ENCODE assay signal across 22 cellular contexts in genomic region chr13:114095486-114095885, GRCh38. TPM values are rescaled to one million over a fixed set of nuclear protein-coding genes. Genes with fewer than 3 reads are reported as not detected.
DNase-seq lines count a peak whose midpoint lies in the region; ATAC-seq, FAIRE-seq and TF ChIP-seq lines count a peak whose summit lies in the region.
"Had no signal": no experiment of that assay in that cellular context is flagged by ENCODE, and none has a peak within 500 bp of the region (broad histone marks: within the 10 kb centered on the region; RNA-seq: fewer than 3 reads in every experiment).

No MANE protein-coding gene starts in this region.

- H3K27me3 ChIP-seq in CD8-positive, alpha-beta T cell (ENCODE audit: insufficient read depth, low read length) = no peaks in the 10 kb centered on the region
- H3K27me3 ChIP-seq: body of pancreas, MG63 had no signal

- no peak for FAIRE-seq in urothelium cell line (lab: Jason Lieb, UNC)
- FAIRE-seq: keratinocyte had no signal

- CTCF ChIA-PET in CD8-positive, alpha-beta T cell (lab: Charles Lee) = interaction anchor here (0.7 to 3.3 kb wide), 2 partner anchors 15 to 131 kb away, joined by 3 to 17 read pairs; no protein-coding TSS in a partner anchor

- H3K27me3 Mint-ChIP-seq in activated T-cell treated with anti-CD3 and anti-CD28 coated beads, Interleukin-2, amount 50 U/mL, for 24 hours = no peaks in the 10 kb centered on the region
- no peaks in the 10 kb centered on the region for H3K27me3 Mint-ChIP-seq in CD8-positive, alpha-beta T cell (ENCODE audit: low read depth)
- no peaks in the 10 kb centered on the region for H3K27me3 Mint-ChIP-seq in activated naive CD8-positive, alpha-beta T cell treated with anti-CD3 and anti-CD28 coated beads for 36 hours
- no peaks in the 10 kb centered on the region for H3K27me3 Mint-ChIP-seq in stimulated activated memory B cell treated with anti-CD40 and anti-IgM and Interleukin-4, amounts not matched to agents 10 μg/mL and 1 μg/mL and 100 μg/mL, for 72 hours
- H3K27me3 Mint-ChIP-seq: dendritic cell treated with granulocyte-macrophage colony-stimulating factor and Interleukin-4, amounts not matched to agents 40 ng/mL and 50 ng/mL, for 4 days had no signal

- TF ChIP-seq CTCF in CD8-positive, alpha-beta T cell (IDR thresholded peaks at IDR 0.05) = no peak
- no peak for TF ChIP-seq CTCF in omental fat pad (IDR thresholded peaks at IDR 0.05)

- H3K9me3 Mint-ChIP-seq in activated T-cell treated with anti-CD3 and anti-CD28 coated beads, Interleukin-2, amount 50 U/mL, for 24 hours = peaks cover 28% of the 10 kb centered on the region
- peaks cover 22% of the 10 kb centered on the region for H3K9me3 Mint-ChIP-seq in CD8-positive, alpha-beta T cell
- peaks cover 31% of the 10 kb centered on the region for H3K9me3 Mint-ChIP-seq in activated naive CD8-positive, alpha-beta T cell treated with anti-CD3 and anti-CD28 coated beads for 36 hours
- H3K9me3 Mint-ChIP-seq in stimulated activated memory B cell treated with anti-CD40 and anti-IgM and Interleukin-4, amounts not matched to agents 10 μg/mL and 1 μg/mL and 100 μg/mL, for 72 hours = peaks cover 11% of the 10 kb centered on the region

- peaks cover 13% of the 10 kb centered on the region for H3K9me3 ChIP-seq in CD8-positive, alpha-beta T cell (ENCODE audit: low read length)

- ATAC-seq in CD8-positive, alpha-beta T cell = no peak
- ATAC-seq in omental fat pad (ENCODE audit: low FRiP score) = no peak
- ATAC-seq in stimulated activated memory B cell treated with anti-CD40 and anti-IgM and Interleukin-4, amounts not matched to agents 10 μg/mL and 1 μg/mL and 100 μg/mL, for 72 hours = no peak
- ATAC-seq: body of pancreas had no signal

- peaks cover 59% of the 10 kb centered on the region for H3K36me3 Mint-ChIP-seq in activated T-cell treated with anti-CD3 and anti-CD28 coated beads, Interleukin-2, amount 50 U/mL, for 24 hours (ENCODE audit: low read depth)
- peaks cover 68% of the 10 kb centered on the region for H3K36me3 Mint-ChIP-seq in CD8-positive, alpha-beta T cell
- peaks cover 44% of the 10 kb centered on the region for H3K36me3 Mint-ChIP-seq in activated naive CD8-positive, alpha-beta T cell treated with anti-CD3 and anti-CD28 coated beads for 36 hours
- H3K36me3 Mint-ChIP-seq in stimulated activated memory B cell treated with anti-CD40 and anti-IgM and Interleukin-4, amounts not matched to agents 10 μg/mL and 1 μg/mL and 100 μg/mL, for 72 hours = peaks cover 31% of the 10 kb centered on the region

- peaks cover 65% of the 10 kb centered on the region for H3K4me1 Mint-ChIP-seq in activated T-cell treated with anti-CD3 and anti-CD28 coated beads, Interleukin-2, amount 50 U/mL, for 24 hours (ENCODE audit: low read depth)
- H3K4me1 Mint-ChIP-seq in CD8-positive, alpha-beta T cell (ENCODE audit: low read depth) = peaks cover 82% of the 10 kb centered on the region
- H3K4me1 Mint-ChIP-seq in activated naive CD8-positive, alpha-beta T cell treated with anti-CD3 and anti-CD28 coated beads for 36 hours = peaks cover 50% of the 10 kb centered on the region
- peaks cover 60% of the 10 kb centered on the region for H3K4me1 Mint-ChIP-seq in stimulated activated memory B cell treated with anti-CD40 and anti-IgM and Interleukin-4, amounts not matched to agents 10 μg/mL and 1 μg/mL and 100 μg/mL, for 72 hours

- intact Hi-C loops in CD8-positive, alpha-beta T cell (cut with DNase I, micrococcal nuclease) = loop anchor here (2.0 to 10.0 kb wide), 2 partner anchors 17 to 51 kb away; no protein-coding TSS in a partner anchor

- DNase-seq in activated T-cell treated with anti-CD3 and anti-CD28 coated beads, Interleukin-2, amount 50 U/mL, for 24 hours = no peak
- DNase-seq in activated T-cell treated with anti-CD3 and anti-CD28 coated beads for 4 hours (no peak), omental fat pad (ENCODE audit: low spot score) (peak; percentile 16), urothelium cell line (ENCODE audit: low spot score) (no peak), DMS153 treated with DMSO at 0.1 percent for 48 hours (lab: John Stamatoyannopoulos, UW; ENCODE audit: unreplicated experiment) (no peak)
- no peak for DNase-seq in CD8-positive, alpha-beta T cell
- DNase-seq in activated naive CD8-positive, alpha-beta T cell treated with anti-CD3 and anti-CD28 coated beads for 36 hours = no peak
- DNase-seq: ACHN; activated CD4-positive, CD25-positive, alpha-beta regulatory T cell; activated naive CD4-positive, alpha-beta T cell treated with anti-CD3 and anti-CD28 coated beads, Interleukin-2, amount 50 U/mL, for 16 hours; MG63; NCI-H1694; NCI-H82; OCI-M1; stimulated activated CD4-positive, alpha-beta T cell treated with anti-CD3 and anti-CD28 coated beads, Interleukin-2, amount 100 ng/mL, for 24 hours; T-helper 9 cell had no signal

- H3K27ac ChIP-seq in CD8-positive, alpha-beta T cell (ENCODE audit: low read depth, low read length) = no peak overlapping the region
- H3K27ac ChIP-seq: body of pancreas, hepatocyte had no signal

- no peak overlapping the region for H3K4me3 Mint-ChIP-seq in activated T-cell treated with anti-CD3 and anti-CD28 coated beads, Interleukin-2, amount 50 U/mL, for 24 hours
- peak overlapping the region; percentile 0 for H3K4me3 Mint-ChIP-seq in CD8-positive, alpha-beta T cell
- H3K4me3 Mint-ChIP-seq in activated naive CD8-positive, alpha-beta T cell treated with anti-CD3 and anti-CD28 coated beads for 36 hours = no peak overlapping the region
- no peak overlapping the region for H3K4me3 Mint-ChIP-seq in stimulated activated memory B cell treated with anti-CD40 and anti-IgM and Interleukin-4, amounts not matched to agents 10 μg/mL and 1 μg/mL and 100 μg/mL, for 72 hours
- H3K4me3 Mint-ChIP-seq: dendritic cell treated with granulocyte-macrophage colony-stimulating factor and Interleukin-4, amounts not matched to agents 40 ng/mL and 50 ng/mL, for 4 days; nephron had no signal

- H3K27ac Mint-ChIP-seq in activated T-cell treated with anti-CD3 and anti-CD28 coated beads, Interleukin-2, amount 50 U/mL, for 24 hours = peak overlapping the region; percentile 85
- H3K27ac Mint-ChIP-seq in CD8-positive, alpha-beta T cell = peak overlapping the region; percentile 90
- H3K27ac Mint-ChIP-seq in activated naive CD8-positive, alpha-beta T cell treated with anti-CD3 and anti-CD28 coated beads for 36 hours = peak overlapping the region; percentile 70
- no peak overlapping the region for H3K27ac Mint-ChIP-seq in stimulated activated memory B cell treated with anti-CD40 and anti-IgM and Interleukin-4, amounts not matched to agents 10 μg/mL and 1 μg/mL and 100 μg/mL, for 72 hours
- H3K27ac Mint-ChIP-seq: dendritic cell treated with granulocyte-macrophage colony-stimulating factor and Interleukin-4, amounts not matched to agents 40 ng/mL and 50 ng/mL, for 4 days; nephron had no signal

- peaks cover 17% of the 10 kb centered on the region for H3K36me3 ChIP-seq in CD8-positive, alpha-beta T cell (ENCODE audit: insufficient read depth, low read length)

- H3K4me1 ChIP-seq in CD8-positive, alpha-beta T cell (ENCODE audit: insufficient read depth, low read length) = peaks cover 60% of the 10 kb centered on the region

- POLR2A ChIA-PET in CD8-positive, alpha-beta T cell (lab: Charles Lee) = interaction anchor here (1.2 kb wide), 1 partner anchor 11 kb away, joined by 3 read pairs; no protein-coding TSS in a partner anchor

- H3K4me3 ChIP-seq in CD8-positive, alpha-beta T cell (ENCODE audit: low read depth, low read length) = no peak overlapping the region
- H3K4me3 ChIP-seq: body of pancreas, hepatocyte, MG63 had no signal

RNA-seq across cellular contexts. Expression of gene RASA3, which starts 36.9 kb away (rescaled TPM):
- total RNA-seq in CD8-positive, alpha-beta T cell = 100 to 1,000 TPM; 144 TPM
- 10 to 100 TPM; 25.6 to 26.5 TPM for total RNA-seq in activated naive CD8-positive, alpha-beta T cell treated with anti-CD3 and anti-CD28 coated beads for 36 hours
- 10 to 100 TPM; 28.1 to 73.4 (median 56.8) TPM for total RNA-seq in omental fat pad
